8 cellular contexts compared by ENCODE assay signal in the genomic region with DNA sequence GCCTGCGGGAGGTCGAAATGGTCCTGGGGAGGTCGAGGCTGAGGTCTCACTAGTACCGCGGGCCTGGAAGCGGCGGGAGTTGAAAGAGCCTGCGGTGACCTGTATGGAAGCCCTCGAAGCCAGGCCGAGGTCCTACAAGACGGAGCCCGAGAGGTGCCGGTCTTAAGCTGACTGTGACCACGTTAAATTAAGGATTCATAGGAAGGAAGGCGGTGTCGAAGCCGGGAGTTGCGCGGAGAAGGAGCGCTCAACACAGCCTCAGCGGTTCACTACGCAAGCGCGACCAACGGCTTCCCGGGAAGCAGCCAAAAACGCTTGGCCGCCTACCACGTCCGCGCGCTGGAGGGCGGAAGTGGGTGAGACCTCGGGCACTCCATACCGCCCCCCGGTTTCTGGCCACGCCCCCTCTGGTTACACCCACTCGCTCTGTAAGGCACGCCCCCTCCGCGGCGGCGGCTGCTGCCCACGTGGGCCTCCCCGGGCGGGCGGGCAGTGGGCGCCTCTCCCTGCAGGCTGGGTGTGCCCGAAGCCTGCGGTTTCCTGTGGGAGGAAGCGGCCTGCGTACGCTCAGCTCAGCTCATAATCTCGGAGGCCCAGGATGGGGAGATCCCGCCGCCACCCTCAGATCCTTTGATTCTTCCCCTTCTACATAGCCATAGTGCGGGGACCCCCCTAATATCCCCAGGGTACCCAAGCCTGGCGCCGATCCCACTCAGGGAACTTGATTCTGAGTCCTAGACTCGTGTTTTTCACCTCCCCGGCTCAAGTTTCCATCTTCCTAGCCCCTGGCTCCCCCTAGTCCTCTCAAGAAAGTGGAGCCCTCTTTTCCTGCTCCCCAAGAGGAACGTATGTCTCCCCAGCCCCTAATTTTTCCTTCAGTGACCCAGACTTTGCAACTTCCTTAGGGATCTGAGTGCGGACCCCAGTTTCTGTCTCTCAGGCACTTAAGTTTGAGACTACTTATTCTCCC. TPM values are rescaled to one million over a fixed set of nuclear protein-coding genes. Genes with fewer than 3 reads are reported as not detected.
DNase-seq lines count a peak whose midpoint lies in the region; ATAC-seq, FAIRE-seq and TF ChIP-seq lines count a peak whose summit lies in the region.

No MANE protein-coding gene starts in this region.

- TF ChIP-seq POLR2A in uterus (IDR thresholded peaks at IDR 0.05): peak; percentile 68 to 85

- H3K9me3 ChIP-seq in T-helper 17 cell (ENCODE audit: control insufficient read depth, low read length, poor library complexity, severe bottlenecking) (no peaks in the 10 kb centered on the region), right cardiac atrium (ENCODE audit: control insufficient read depth, low read length) (no peaks in the 10 kb centered on the region), uterus (no peaks in the 10 kb centered on the region)

- ATAC-seq in HG02970 (IDR thresholded peaks at IDR 0.05; ENCODE audit: low FRiP score, unreplicated experiment): peak; percentile 69
- ATAC-seq in T-helper 17 cell: peak; percentile 75
- peak; percentile 91 to 94 for ATAC-seq in right cardiac atrium

- TF ChIP-seq CTCF in uterus (IDR thresholded peaks at IDR 0.05): peak in 2 of 4 experiments; percentile 1 to 40

- WGBS in right cardiac atrium: 2% methylated on average over 63 of the region's 63 CpGs

- peaks cover 47% of the 10 kb centered on the region for H3K4me1 Mint-ChIP-seq in T-helper 17 cell

- intact Hi-C loops in right cardiac atrium (cut with DNase I) (no loop called here), uterus (cut with DNase I; ENCODE audit: low total_unique reads) (no loop called here)

- FAIRE-seq in GM18507 (lab: Jason Lieb, UNC): peak; percentile 96

- H3K36me3 Mint-ChIP-seq in T-helper 17 cell (ENCODE audit: low read depth): peaks cover 3% of the 10 kb centered on the region

- no peaks in the 10 kb centered on the region for H3K36me3 ChIP-seq in uterus

- H3K4me3 ChIP-seq in right cardiac atrium (ENCODE audit: low read length) (peak overlapping the region; percentile 45), uterus (peak overlapping the region; percentile 54 to 75)

- H3K4me1 ChIP-seq in right cardiac atrium (ENCODE audit: control insufficient read depth, insufficient read depth, low read length): no peaks in the 10 kb centered on the region
- no peaks in the 10 kb centered on the region for H3K4me1 ChIP-seq in uterus

- peak overlapping the region; percentile 97 for H3K4me3 Mint-ChIP-seq in T-helper 17 cell

- peak; percentile 95 for DNase-seq in GM18507 (ENCODE audit: extremely low spot score, insufficient read length, low read depth)
- DNase-seq in NCI-H187 (lab: John Stamatoyannopoulos, UW): peak; percentile 98
- DNase-seq in T-helper 17 cell: peak; percentile 99 to 100 (median 99)
- peak; percentile 99 to 100 (median 100) for DNase-seq in right cardiac atrium
- peak; percentile 96 for DNase-seq in putamen (ENCODE audit: low spot score)
- peak; percentile 99 for DNase-seq in uterus

- peak overlapping the region; percentile 100 for H3K27ac Mint-ChIP-seq in T-helper 17 cell

- H3K27me3 Mint-ChIP-seq in T-helper 17 cell: no peaks in the 10 kb centered on the region

- no peaks in the 10 kb centered on the region for H3K27me3 ChIP-seq in right cardiac atrium (ENCODE audit: control insufficient read depth, insufficient read depth)
- H3K27me3 ChIP-seq in uterus: no peaks in the 10 kb centered on the region

- H3K27ac ChIP-seq in angular gyrus (ENCODE audit: low read depth, low read length) (peak overlapping the region; percentile 99), right cardiac atrium (ENCODE audit: low read length) (peak overlapping the region; percentile 95), uterus (peak overlapping the region; percentile 97 to 100)

RNA-seq across cellular contexts. Expression of a gene that starts 3.4 kb away (rescaled TPM):
- total RNA-seq in T-helper 17 cell (100 to 1,000 TPM; 286 to 374 TPM), right cardiac atrium (100 to 1,000 TPM in 1 of 4 donors, 10 to 100 TPM in 3; 58.0 to 114 (median 80.0) TPM), uterus (100 to 1,000 TPM in 1 of 4 donors, 10 to 100 TPM in 3; 23.8 to 147 (median 45.2) TPM)
- polyA plus RNA-seq in right cardiac atrium: 66.7 TPM

RNA-seq across cellular contexts. Expression of a gene that starts 41.8 kb away (rescaled TPM):
- 1 to 10 TPM; 7.9 to 8.8 TPM for total RNA-seq in T-helper 17 cell
- total RNA-seq in right cardiac atrium: 10 to 100 TPM; 35.0 to 56.7 (median 47.5) TPM
- 35.0 TPM for polyA plus RNA-seq in right cardiac atrium
- 1 to 10 TPM in 3 of 4 donors, under 1 TPM in 1; 0.88 to 6.7 (median 5.8) TPM for total RNA-seq in uterus

RNA-seq across cellular contexts. Expression of a gene that starts 42.3 kb away (rescaled TPM):
- total RNA-seq in T-helper 17 cell (not detected), right cardiac atrium (not detected), uterus (not detected)
- not detected for polyA plus RNA-seq in right cardiac atrium

RNA-seq across cellular contexts. Expression of a gene that starts 52.0 kb away (rescaled TPM):
- total RNA-seq in T-helper 17 cell (not detected), right cardiac atrium (under 1 TPM; 0.25 to 0.46 (median 0.42) TPM), uterus (10 to 100 TPM in 1 of 4 donors, 1 to 10 TPM in 1, under 1 TPM in 1, not detected in 1; under 0.01 to 15.3 (median 2.0) TPM)
- polyA plus RNA-seq in right cardiac atrium: 0.43 TPM

Comparison
In these comparisons a context has a peak if more than half of its experiments do, and no peak if none do; other contexts are left out.
1. Peak in every context shown above with its lines: DNase-seq, ATAC-seq, H3K4me3 ChIP-seq and H3K27ac ChIP-seq.